ENCODE assay signal across 34 cellular contexts in the genomic region with DNA sequence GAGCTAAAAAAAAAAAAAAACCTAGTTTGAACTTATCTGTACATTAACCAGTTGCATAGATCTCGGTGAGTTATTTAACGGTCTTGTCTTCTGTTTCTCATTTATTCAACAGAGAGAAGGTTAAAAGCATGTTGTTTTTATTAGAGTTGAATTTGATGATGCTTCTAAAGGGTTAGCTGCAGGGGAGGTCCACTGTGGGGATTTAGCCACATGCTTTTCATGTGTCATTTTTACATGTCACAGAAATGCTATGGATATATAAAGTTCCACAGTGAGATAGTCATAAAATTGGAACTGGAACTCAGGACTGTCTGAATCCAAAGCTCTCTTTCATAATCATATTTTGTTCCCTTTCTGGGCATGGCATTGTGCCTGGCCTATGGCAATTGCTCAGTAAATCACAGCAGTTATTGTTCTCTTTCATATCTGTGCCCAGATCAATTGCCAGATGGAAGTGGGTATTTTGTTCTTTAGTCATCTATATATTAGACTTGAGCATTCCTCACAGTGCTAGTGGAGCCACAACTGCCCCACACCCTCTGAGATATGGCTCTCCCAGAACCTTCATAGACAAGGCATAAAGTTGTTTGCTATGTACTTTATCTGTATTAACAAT.
"Had no signal": no experiment of that assay in that cellular context is flagged by ENCODE, and none has a peak within 500 bp of the region (broad histone marks: within the 10 kb centered on the region; RNA-seq: fewer than 3 reads in every experiment).

No MANE protein-coding gene starts in this region.

- H3K4me3 ChIP-seq: MG63 had no signal

- H3K36me3 ChIP-seq: MG63 had no signal

- H3K4me2 ChIP-seq: KMS-11 had no signal

- H3K27ac ChIP-seq: KMS-11 had no signal

- H3K9me3 ChIP-seq: MG63 had no signal

- H3K9ac ChIP-seq: KMS-11 had no signal

- DNase-seq: Karpas-422, Kasumi-1, KG1, MG63, MM.1S, MV-4-11, NCI-H1048, NCI-H1092, NCI-H1092 treated with DMSO at 0.1 percent for 48 hours, NCI-H1105, NCI-H1417, NCI-H1417 treated with DMSO at 0.1 percent for 48 hours, NCI-H1436, NCI-H1436 treated with DMSO at 0.1 percent for 48 hours, NCI-H146, NCI-H1694, NCI-H1694 treated with DMSO at 0.1 percent for 48 hours, NCI-H187, NCI-H187 treated with DMSO at 0.1 percent for 48 hours, NCI-H1930, NCI-H2029, NCI-H2029 treated with DMSO at 0.1 percent for 48 hours, NCI-H2081, NCI-H2081 treated with DMSO at 0.1 percent for 48 hours, NCI-H2107, NCI-H2171, NCI-H2171 treated with DMSO at 0.1 percent for 48 hours, NCI-H2227 treated with DMSO at 0.1 percent for 48 hours, NCI-H226, NCI-H345, NCI-H446, NCI-H446 treated with DMSO at 0.1 percent for 48 hours, NCI-H510A had no signal

- H3K27me3 ChIP-seq: MG63 had no signal
